Comparison of ENCODE assay signal across 19 cellular contexts in genomic region chr20:62054451-62054953, GRCh38. TPM values are rescaled to one million over a fixed set of nuclear protein-coding genes. Genes with fewer than 3 reads are reported as not detected.
DNase-seq lines count a peak whose midpoint lies in the region; ATAC-seq and TF ChIP-seq lines count a peak whose summit lies in the region.
"Had no signal": no experiment of that assay in that cellular context is flagged by ENCODE, and none has a peak within 500 bp of the region (broad histone marks: within the 10 kb centered on the region; RNA-seq: fewer than 3 reads in every experiment).

No MANE protein-coding gene starts in this region.

- no peaks in the 10 kb centered on the region for H3K27me3 ChIP-seq in CD8-positive, alpha-beta T cell (ENCODE audit: insufficient read depth, low read length)
- H3K27me3 ChIP-seq in PC-3 (ENCODE audit: low read length), result no peaks in the 10 kb centered on the region

- TF ChIP-seq CTCF in CD8-positive, alpha-beta T cell (IDR thresholded peaks at IDR 0.05), result no peak
- TF ChIP-seq CTCF in endothelial cell (IDR thresholded peaks at IDR 0.05; ENCODE audit: unreplicated experiment) (no peak), PC-3 (conservative IDR thresholded peaks at IDR 0.05; ENCODE audit: low read depth, low read length) (no peak)

- intact Hi-C loops in CD8-positive, alpha-beta T cell (cut with DNase I, micrococcal nuclease), result no loop called here
- intact Hi-C loops in posterior vena cava (cut with DNase I) (no loop called here), PC-3 (cut with micrococcal nuclease) (no loop called here)

- 0 out of 2 replicates have a peak, but pooled peaks cover 7% of the 10 kb centered on the region for H4K20me1 ChIP-seq in PC-3 (ENCODE audit: low read length)

- no peaks in the 10 kb centered on the region for H3K36me3 ChIP-seq in CD8-positive, alpha-beta T cell (ENCODE audit: insufficient read depth, low read length)
- no peaks in the 10 kb centered on the region for H3K36me3 ChIP-seq in PC-3 (ENCODE audit: low read depth, low read length)

- H3K4me3 ChIP-seq in CD8-positive, alpha-beta T cell (ENCODE audit: low read depth, low read length), result no peak overlapping the region
- no peak overlapping the region for H3K4me3 ChIP-seq in PC-3 (ENCODE audit: low read length)

- no peak for ATAC-seq in CD8-positive, alpha-beta T cell
- ATAC-seq in T-helper 17 cell (no peak), GM18511 (IDR thresholded peaks at IDR 0.05; ENCODE audit: unreplicated experiment) (no peak), PC-3 (no peak), HG03280 (IDR thresholded peaks at IDR 0.05; ENCODE audit: unreplicated experiment) (no peak)

- H3K36me3 Mint-ChIP-seq in CD8-positive, alpha-beta T cell, result no peaks in the 10 kb centered on the region
- H3K36me3 Mint-ChIP-seq in T-helper 17 cell (ENCODE audit: low read depth), result peaks cover 2% of the 10 kb centered on the region
- H3K36me3 Mint-ChIP-seq in endothelial cell (ENCODE audit: low read depth, unreplicated experiment), result peaks cover 8% of the 10 kb centered on the region

- POLR2A ChIA-PET in CD8-positive, alpha-beta T cell (lab: Charles Lee), result interaction anchor here (0.5 kb wide), 1 partner anchor 87 kb away, joined by 3 read pairs; no protein-coding TSS in a partner anchor
- POLR2A ChIA-PET in PC-3 (lab: Charles Lee; ENCODE audit: unreplicated experiment), result no interaction called here

- no TSS peak for BruUV-seq in PC-3 (replicated peaks; lab: Mats Ljungman, UMichigan)

- CTCF ChIA-PET in CD8-positive, alpha-beta T cell (lab: Charles Lee), result interaction anchor here (0.5 to 1.9 kb wide), 2 partner anchors 20 to 44 kb away, joined by 3 to 7 read pairs; no protein-coding TSS in a partner anchor
- CTCF ChIA-PET in PC-3 (lab: Charles Lee), result no interaction called here

- H2AFZ ChIP-seq in PC-3 (ENCODE audit: low read length), result no peak overlapping the region

- H3K9me2 ChIP-seq in PC-3 (replicated peaks; ENCODE audit: low read length), result no peaks in the 10 kb centered on the region

- H3K4me3 Mint-ChIP-seq in CD8-positive, alpha-beta T cell, result no peak overlapping the region
- peak overlapping the region; percentile 25 for H3K4me3 Mint-ChIP-seq in T-helper 17 cell
- H3K4me3 Mint-ChIP-seq in endothelial cell (ENCODE audit: unreplicated experiment), result peak overlapping the region; percentile 47
- H3K4me3 Mint-ChIP-seq: B cell had no signal

- H3K27ac Mint-ChIP-seq in CD8-positive, alpha-beta T cell, result peak overlapping the region; percentile 22
- no peak overlapping the region for H3K27ac Mint-ChIP-seq in T-helper 17 cell
- peak overlapping the region; percentile 63 for H3K27ac Mint-ChIP-seq in endothelial cell (ENCODE audit: unreplicated experiment)
- H3K27ac Mint-ChIP-seq: B cell had no signal

- H3K9me3 ChIP-seq in CD8-positive, alpha-beta T cell (ENCODE audit: low read length), result no peaks in the 10 kb centered on the region
- H3K9me3 ChIP-seq in T-helper 17 cell (ENCODE audit: control insufficient read depth, low read length, poor library complexity, severe bottlenecking), result no peaks in the 10 kb centered on the region
- no peaks in the 10 kb centered on the region for H3K9me3 ChIP-seq in PC-3 (ENCODE audit: low read length)
- H3K9me3 ChIP-seq: Caco-2 had no signal

- no peak overlapping the region for H3K4me2 ChIP-seq in PC-3 (ENCODE audit: low read length)

- no peak overlapping the region for H3K27ac ChIP-seq in CD8-positive, alpha-beta T cell (ENCODE audit: low read depth, low read length)
- H3K27ac ChIP-seq in PC-3 (ENCODE audit: low read length), result no peak overlapping the region

- no peak for DNase-seq in CD8-positive, alpha-beta T cell
- DNase-seq in T-helper 17 cell (no peak), endothelial cell (ENCODE audit: low spot score) (no peak), posterior vena cava (ENCODE audit: low spot score) (peak; percentile 73), PC-3 (no peak)
- DNase-seq in stimulated activated CD4-positive, alpha-beta T cell treated with anti-CD3 and anti-CD28 coated beads, Interleukin-2, amount 100 ng/mL, for 24 hours, result no peak
- DNase-seq: GF-D8, GOT3, NCI-H1417, NCI-H187 treated with DMSO at 0.1 percent for 48 hours, NCI-H2227 treated with DMSO at 0.1 percent for 48 hours, NCI-H510A treated with DMSO at 0.1 percent for 48 hours, NCI-H774, OCI-M1, SHP77 treated with DMSO at 0.1 percent for 48 hours had no signal

- H3F3A ChIP-seq in PC-3 (ENCODE audit: low read length, unreplicated experiment), result no peaks in the 10 kb centered on the region

- H3K4me1 Mint-ChIP-seq in CD8-positive, alpha-beta T cell (ENCODE audit: low read depth), result peaks cover 67% of the 10 kb centered on the region
- H3K4me1 Mint-ChIP-seq in T-helper 17 cell (peaks cover 43% of the 10 kb centered on the region), endothelial cell (ENCODE audit: unreplicated experiment) (peaks cover 3% of the 10 kb centered on the region)

- H3K9ac ChIP-seq in PC-3 (ENCODE audit: low read length), result no peak overlapping the region

- H3K4me1 ChIP-seq in CD8-positive, alpha-beta T cell (ENCODE audit: insufficient read depth, low read length), result peaks cover 18% of the 10 kb centered on the region
- H3K4me1 ChIP-seq in PC-3 (ENCODE audit: insufficient read depth, low read length), result no peaks in the 10 kb centered on the region
- H3K4me1 ChIP-seq: Caco-2 had no signal

- peaks cover 88% of the 10 kb centered on the region for H3K79me2 ChIP-seq in PC-3 (ENCODE audit: low read length)

- no peaks in the 10 kb centered on the region for H3K27me3 Mint-ChIP-seq in CD8-positive, alpha-beta T cell (ENCODE audit: low read depth)
- no peaks in the 10 kb centered on the region for H3K27me3 Mint-ChIP-seq in T-helper 17 cell
- H3K27me3 Mint-ChIP-seq in endothelial cell (ENCODE audit: unreplicated experiment), result peaks cover 7% of the 10 kb centered on the region
- H3K27me3 Mint-ChIP-seq: B cell had no signal

- no peaks in the 10 kb centered on the region for H3K9me3 Mint-ChIP-seq in CD8-positive, alpha-beta T cell
- no peaks in the 10 kb centered on the region for H3K9me3 Mint-ChIP-seq in endothelial cell (ENCODE audit: unreplicated experiment)

RNA-seq across cellular contexts. Expression of gene TAF4, which starts 11.2 kb away (rescaled TPM):
- 10 to 100 TPM in 1 of 2 experiments, 1 to 10 TPM in 1; 9.8 to 14.1 TPM for total RNA-seq in CD8-positive, alpha-beta T cell
- total RNA-seq in T-helper 17 cell (10 to 100 TPM; 17.8 to 19.5 TPM), endothelial cell (ENCODE audit: unreplicated experiment) (14.2 TPM), posterior vena cava (10 to 100 TPM in 1 of 2 donors, 1 to 10 TPM in 1; 8.8 to 11.4 TPM), PC-3 (2014; rRNA removed) (9.6 and 15.1 TPM in 2 replicates)
